In genomic region chr1:43976045-43976444, GRCh38 we compare ENCODE assay signal across 8 cellular contexts. TPM values are rescaled to one million over a fixed set of nuclear protein-coding genes. Genes with fewer than 3 reads are reported as not detected.
DNase-seq lines count a peak whose midpoint lies in the region; ATAC-seq and TF ChIP-seq lines count a peak whose summit lies in the region.

No MANE protein-coding gene starts in this region.

- H3K36me3 Mint-ChIP-seq in progenitor cell of endocrine pancreas (ENCODE audit: insufficient read depth) = peaks cover 8% of the 10 kb centered on the region

- H3K27me3 ChIP-seq in PC-9 (ENCODE audit: insufficient read depth, low read depth) = no peaks in the 10 kb centered on the region

- peak overlapping the region; percentile 83 for H3K27ac Mint-ChIP-seq in progenitor cell of endocrine pancreas

- H3K79me2 ChIP-seq in PC-9 (ENCODE audit: low read depth) = peaks cover 63% of the 10 kb centered on the region

- CTCF ChIA-PET in PC-9 (lab: Charles Lee) = interaction anchor here (0.6 kb wide), 1 partner anchor 161 kb away, joined by 4 read pairs; no protein-coding TSS in a partner anchor

- peak overlapping the region; percentile 90 for H3K4me3 Mint-ChIP-seq in progenitor cell of endocrine pancreas (ENCODE audit: low read depth)

- H3K4me1 ChIP-seq in PC-9 (replicated peaks; ENCODE audit: insufficient read depth) (peaks cover 54% of the 10 kb centered on the region), mucosa of descending colon (ENCODE audit: low read depth) (peaks cover 52% of the 10 kb centered on the region)

- peak overlapping the region; percentile 95 for H3K4me2 ChIP-seq in PC-9

- peaks cover 9% of the 10 kb centered on the region; the same call in 1 of the 2 replicates for H4K20me1 ChIP-seq in PC-9 (ENCODE audit: insufficient read depth)

- peaks cover 22% of the 10 kb centered on the region for H3K36me3 ChIP-seq in PC-9 (ENCODE audit: low read depth)
- no peaks in the 10 kb centered on the region for H3K36me3 ChIP-seq in mucosa of descending colon (ENCODE audit: low read depth)

- no peak overlapping the region for H3K27ac ChIP-seq in PC-9

- H3K4me3 ChIP-seq in PC-9 = peak overlapping the region; percentile 67
- peak overlapping the region; percentile 98 for H3K4me3 ChIP-seq in epithelial cell of proximal tubule (ENCODE audit: low read depth, low read length)
- H3K4me3 ChIP-seq in mucosa of descending colon = no peak overlapping the region

- no peaks in the 10 kb centered on the region for H3K9me2 ChIP-seq in PC-9 (ENCODE audit: insufficient read depth)

- ATAC-seq in mucosa of descending colon = no peak
- ATAC-seq in GM18868 (IDR thresholded peaks at IDR 0.05; ENCODE audit: unreplicated experiment) = no peak
- ATAC-seq in GM21737 (IDR thresholded peaks at IDR 0.05; ENCODE audit: unreplicated experiment) = no peak
- no peak for ATAC-seq in HG02852 (IDR thresholded peaks at IDR 0.05; ENCODE audit: unreplicated experiment)

- TF ChIP-seq CTCF in PC-9 (conservative IDR thresholded peaks at IDR 0.05) (no peak), epithelial cell of proximal tubule (conservative IDR thresholded peaks at IDR 0.05; ENCODE audit: low read depth, low read length) (peak; percentile 9), progenitor cell of endocrine pancreas (IDR thresholded peaks at IDR 0.05; ENCODE audit: unreplicated experiment) (no peak), mucosa of descending colon (IDR thresholded peaks at IDR 0.05) (no peak)

- DNase-seq in ELR (ENCODE audit: low read depth) (peak; percentile 35), PC-9 (no peak), epithelial cell of proximal tubule (ENCODE audit: low read depth) (no peak), progenitor cell of endocrine pancreas (ENCODE audit: low spot score, unreplicated experiment) (no peak), mucosa of descending colon (no peak)

- H3F3A ChIP-seq in PC-9 (ENCODE audit: insufficient read depth, low read depth) = peaks cover 55% of the 10 kb centered on the region

- H3K27me3 Mint-ChIP-seq in progenitor cell of endocrine pancreas = no peaks in the 10 kb centered on the region

- H3K4me1 Mint-ChIP-seq in progenitor cell of endocrine pancreas (ENCODE audit: low read depth) = peaks cover 36% of the 10 kb centered on the region

- BruUV-seq in PC-9 (replicated peaks; lab: Mats Ljungman, UMichigan) = no TSS peak

- POLR2A ChIA-PET in PC-9 (lab: Charles Lee; ENCODE audit: unreplicated experiment) = no interaction called here

- H3K9me3 ChIP-seq in PC-9 (ENCODE audit: insufficient read depth, low read depth) (no peaks in the 10 kb centered on the region), mucosa of descending colon (no peaks in the 10 kb centered on the region)

- intact Hi-C loops in PC-9 (cut with micrococcal nuclease; ENCODE audit: unreplicated experiment) (loop anchor here (10.0 kb wide), 1 partner anchor 271 kb away; the partner anchor contains the start of gene ST3GAL3), mucosa of descending colon (cut with DNase I, micrococcal nuclease) (no loop called here)

- H2AFZ ChIP-seq in PC-9 = no peak overlapping the region

- H3K9me3 Mint-ChIP-seq in progenitor cell of endocrine pancreas (ENCODE audit: low read depth) = no peaks in the 10 kb centered on the region

RNA-seq across cellular contexts. Expression of gene ATP6V0B, which starts 1.3 kb away (rescaled TPM):
- total RNA-seq in PC-9 (2021) (110 and 125 TPM in 2 replicates), epithelial cell of proximal tubule (139 and 262 TPM in 2 replicates), progenitor cell of endocrine pancreas (104 and 108 TPM in 2 replicates), mucosa of descending colon (100 to 1,000 TPM; 116 to 184 (median 158) TPM)

RNA-seq across cellular contexts. Expression of gene B4GALT2, which starts 3.0 kb away (rescaled TPM):
- total RNA-seq in PC-9 (2021) (66.2 and 72.9 TPM in 2 replicates), epithelial cell of proximal tubule (69.5 and 105 TPM in 2 replicates), progenitor cell of endocrine pancreas (61.7 and 63.1 TPM in 2 replicates), mucosa of descending colon (10 to 100 TPM; 20.0 to 33.6 (median 28.1) TPM)

RNA-seq across cellular contexts. Expression of gene DPH2, which starts 6.2 kb away (rescaled TPM):
- total RNA-seq in PC-9 (2021) (32.8 and 37.8 TPM in 2 replicates), epithelial cell of proximal tubule (29.5 and 48.5 TPM in 2 replicates), progenitor cell of endocrine pancreas (24.9 and 25.4 TPM in 2 replicates), mucosa of descending colon (10 to 100 TPM; 16.5 to 23.3 (median 17.9) TPM)

RNA-seq across cellular contexts. Expression of gene CCDC24, which starts 15.4 kb away (rescaled TPM):
- 47.9 and 56.5 TPM in 2 replicates for total RNA-seq in PC-9 (2021)
- 6.6 and 7.3 TPM in 2 replicates for total RNA-seq in epithelial cell of proximal tubule
- 34.8 and 35.9 TPM in 2 replicates for total RNA-seq in progenitor cell of endocrine pancreas
- 10 to 100 TPM; 13.4 to 19.6 (median 16.9) TPM for total RNA-seq in mucosa of descending colon

RNA-seq across cellular contexts. Expression of gene IPO13, which starts 29.3 kb away (rescaled TPM):
- total RNA-seq in PC-9 (2021) = 25.0 and 27.2 TPM in 2 replicates
- 16.6 and 28.7 TPM in 2 replicates for total RNA-seq in epithelial cell of proximal tubule
- total RNA-seq in progenitor cell of endocrine pancreas = 34.6 and 35.8 TPM in 2 replicates
- 10 to 100 TPM; 21.5 to 32.6 (median 22.3) TPM for total RNA-seq in mucosa of descending colon
